ENCODE assay signal across 13 cellular contexts in the genomic region with DNA sequence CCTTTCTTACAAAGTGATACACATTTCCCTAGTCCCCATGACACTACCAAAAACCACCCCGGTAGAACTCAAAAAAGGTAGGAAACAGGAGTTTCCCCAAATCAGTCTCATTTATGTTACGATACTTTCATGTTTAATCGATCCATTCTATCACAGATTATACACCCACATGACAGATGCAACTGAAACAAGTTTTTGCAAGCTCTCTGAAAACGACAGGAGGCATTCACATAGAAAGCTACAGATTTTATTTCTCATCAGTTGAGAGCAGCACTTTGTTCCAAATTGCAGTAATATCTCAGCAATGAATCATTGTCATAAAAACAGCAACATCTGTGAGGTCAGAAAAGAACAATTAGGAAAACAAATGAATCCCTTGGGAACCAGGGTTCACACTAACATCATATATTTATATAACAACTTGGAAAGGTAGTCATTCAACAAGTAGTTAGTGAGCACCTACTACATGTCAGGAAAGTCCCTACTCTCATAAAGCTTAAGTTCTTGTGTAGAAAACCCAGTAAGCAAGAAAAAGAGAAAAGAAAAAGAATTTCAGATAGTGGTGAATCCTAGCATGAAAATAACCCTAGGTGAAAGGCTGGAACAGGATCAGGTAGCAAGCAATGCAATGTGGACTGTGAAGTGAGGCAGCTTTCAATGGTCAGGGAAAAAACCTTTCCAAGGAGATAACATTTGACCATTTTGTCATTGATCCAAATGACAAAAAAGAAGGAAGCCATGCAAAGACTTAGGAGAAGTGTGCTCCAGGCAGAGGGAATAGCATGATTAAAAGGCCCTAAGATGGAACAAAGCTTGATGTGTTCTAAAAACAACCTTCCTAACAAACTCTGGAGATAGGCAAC. TPM values are rescaled to one million over a fixed set of nuclear protein-coding genes. Genes with fewer than 3 reads are reported as not detected.
A peak's percentile ranks its signal among the peaks of the same experiment; 100 is the strongest.
DNase-seq lines count a peak whose midpoint lies in the region; ATAC-seq and TF ChIP-seq lines count a peak whose summit lies in the region.
"Had no signal": no experiment of that assay in that cellular context is flagged by ENCODE, and none has a peak within 500 bp of the region (broad histone marks: within the 10 kb centered on the region; RNA-seq: fewer than 3 reads in every experiment).

No MANE protein-coding gene starts in this region.

- H3K27me3 Mint-ChIP-seq in CD4-positive, alpha-beta T cell, result peaks cover 5% of the 10 kb centered on the region
- H3K27me3 Mint-ChIP-seq in naive thymus-derived CD4-positive, alpha-beta T cell, result peaks cover 0 to 18% (median 1%) of the 10 kb centered on the region in 5 donors

- BruUV-seq in Panc1 (replicated peaks; lab: Mats Ljungman, UMichigan), result no TSS peak

- H3K27ac ChIP-seq in Panc1 (ENCODE audit: low read length) (peak overlapping the region; percentile 72), fibroblast of lung (ENCODE audit: insufficient read depth, low read length) (no peak overlapping the region), rectal smooth muscle tissue (ENCODE audit: low read depth, low read length) (peak overlapping the region; percentile 35)
- H3K27ac ChIP-seq in CD4-positive, alpha-beta T cell (ENCODE audit: low read depth, low read length), result no peak overlapping the region
- H3K27ac ChIP-seq in naive thymus-derived CD4-positive, alpha-beta T cell (ENCODE audit: low read depth, low read length), result no peak overlapping the region

- no peaks in the 10 kb centered on the region for H3K9me3 ChIP-seq in Panc1 (ENCODE audit: control insufficient read depth, insufficient read depth, low read depth, low read length)
- no peaks in the 10 kb centered on the region for H3K9me3 ChIP-seq in fibroblast of lung (ENCODE audit: control insufficient read depth, insufficient read depth, low read depth, low read length)
- no peaks in the 10 kb centered on the region for H3K9me3 ChIP-seq in CD4-positive, alpha-beta T cell (ENCODE audit: control insufficient read depth, low read length)
- no peaks in the 10 kb centered on the region for H3K9me3 ChIP-seq in naive thymus-derived CD4-positive, alpha-beta T cell (ENCODE audit: control insufficient read depth in 2 of 3, low read length in 3 of 3)

- in situ Hi-C loops in Caki2 (cut with HindIII; ENCODE audit: low pct_unique_long_range_greater_than_20kb, low sequenced_read_pairs) (no loop called here), Panc1 (cut with HindIII; ENCODE audit: low pct_unique_long_range_greater_than_20kb, low sequenced_read_pairs) (no loop called here)

- peak overlapping the region; percentile 33 for H3K4me2 ChIP-seq in fibroblast of lung (ENCODE audit: extremely low read depth, insufficient read depth, low read length)
- H3K4me2 ChIP-seq: GM23338 had no signal

- no peak overlapping the region for H3K27ac Mint-ChIP-seq in CD4-positive, alpha-beta T cell
- H3K27ac Mint-ChIP-seq in naive thymus-derived CD4-positive, alpha-beta T cell, result no peak overlapping the region
- H3K27ac Mint-ChIP-seq: activated naive CD4-positive, alpha-beta T cell treated with anti-CD3 and anti-CD28 coated beads, Interleukin-2, amount 50 U/mL, for 24 hours; GM23338 had no signal

- no peaks in the 10 kb centered on the region for H3K9me3 Mint-ChIP-seq in CD4-positive, alpha-beta T cell
- H3K9me3 Mint-ChIP-seq in naive thymus-derived CD4-positive, alpha-beta T cell, result no peaks in the 10 kb centered on the region
- H3K9me3 Mint-ChIP-seq: activated naive CD4-positive, alpha-beta T cell treated with anti-CD3 and anti-CD28 coated beads, Interleukin-2, amount 50 U/mL, for 24 hours; GM23338 had no signal

- no peak overlapping the region for H2AFZ ChIP-seq in fibroblast of lung (ENCODE audit: low read length)
- H2AFZ ChIP-seq: GM23338 had no signal

- H3K9ac ChIP-seq in fibroblast of lung (ENCODE audit: insufficient read depth, low read length) (no peak overlapping the region), rectal smooth muscle tissue (ENCODE audit: low read length) (no peak overlapping the region)

- H3K27me3 ChIP-seq in Panc1 (ENCODE audit: control insufficient read depth, insufficient read depth, low read length) (no peaks in the 10 kb centered on the region), fibroblast of lung (ENCODE audit: control insufficient read depth, insufficient read depth, low read length) (no peaks in the 10 kb centered on the region), rectal smooth muscle tissue (ENCODE audit: control insufficient read depth, insufficient read depth, low read length) (no peaks in the 10 kb centered on the region)
- H3K27me3 ChIP-seq in CD4-positive, alpha-beta T cell (ENCODE audit: control insufficient read depth, insufficient read depth, low read length), result peaks cover 6% of the 10 kb centered on the region
- H3K27me3 ChIP-seq in naive thymus-derived CD4-positive, alpha-beta T cell (ENCODE audit: control insufficient read depth in 2 of 2, insufficient read depth in 2 of 2, low read length in 2 of 2), result no peaks in the 10 kb centered on the region

- no peaks in the 10 kb centered on the region for H4K20me1 ChIP-seq in fibroblast of lung (ENCODE audit: control insufficient read depth, extremely low read depth, insufficient read depth, low read length)

- no peaks in the 10 kb centered on the region for H3K4me1 Mint-ChIP-seq in CD4-positive, alpha-beta T cell (ENCODE audit: low read depth)
- no peaks in the 10 kb centered on the region for H3K4me1 Mint-ChIP-seq in naive thymus-derived CD4-positive, alpha-beta T cell
- H3K4me1 Mint-ChIP-seq: activated naive CD4-positive, alpha-beta T cell treated with anti-CD3 and anti-CD28 coated beads, Interleukin-2, amount 50 U/mL, for 24 hours had no signal

- no peaks in the 10 kb centered on the region for H3K36me3 ChIP-seq in Panc1 (ENCODE audit: control insufficient read depth, insufficient read depth, low read length)
- no peaks in the 10 kb centered on the region for H3K36me3 ChIP-seq in fibroblast of lung (ENCODE audit: control insufficient read depth, insufficient read depth, low read length)
- no peaks in the 10 kb centered on the region for H3K36me3 ChIP-seq in rectal smooth muscle tissue (ENCODE audit: control insufficient read depth, insufficient read depth, low read length)
- H3K36me3 ChIP-seq in naive thymus-derived CD4-positive, alpha-beta T cell (ENCODE audit: control insufficient read depth in 2 of 3, insufficient read depth in 3 of 3, low read length in 3 of 3), result no peaks in the 10 kb centered on the region

- H3K4me3 ChIP-seq in Panc1 (ENCODE audit: low read depth in 2 of 2, low read length in 2 of 2) (no peak overlapping the region), fibroblast of lung (replicated peaks in 1 of 4; ENCODE audit: control extremely low read depth in 1 of 4, insufficient read depth in 1 of 4, low read depth in 3 of 4, low read length in 4 of 4) (no peak overlapping the region), rectal smooth muscle tissue (ENCODE audit: low read length) (no peak overlapping the region)
- H3K4me3 ChIP-seq in naive thymus-derived CD4-positive, alpha-beta T cell (ENCODE audit: low read length), result no peak overlapping the region
- H3K4me3 ChIP-seq: GM23338 had no signal

- H3K4me1 ChIP-seq in Panc1 (ENCODE audit: control insufficient read depth, insufficient read depth, low read length), result peaks cover 76% of the 10 kb centered on the region
- H3K4me1 ChIP-seq in fibroblast of lung (ENCODE audit: control insufficient read depth, extremely low read depth, insufficient read depth, low read length), result peaks cover 12% of the 10 kb centered on the region
- H3K4me1 ChIP-seq in rectal smooth muscle tissue (ENCODE audit: control insufficient read depth, insufficient read depth, low read length), result peaks cover 3% of the 10 kb centered on the region
- no peaks in the 10 kb centered on the region for H3K4me1 ChIP-seq in naive thymus-derived CD4-positive, alpha-beta T cell (ENCODE audit: control insufficient read depth in 2 of 2, insufficient read depth in 2 of 2, low read length in 2 of 2)

- POLR2A ChIA-PET in Panc1 (lab: Charles Lee), result interaction anchor here (0.6 kb wide), 1 partner anchor 240 kb away, joined by 3 read pairs; no protein-coding TSS in a partner anchor
- POLR2A ChIA-PET in CD4-positive, alpha-beta T cell (lab: Charles Lee), result no interaction called here
- POLR2A ChIA-PET in naive thymus-derived CD4-positive, alpha-beta T cell (lab: Charles Lee), result no interaction called here

- intact Hi-C loops in Panc1 (cut with micrococcal nuclease; ENCODE audit: unreplicated experiment), result no loop called here
- intact Hi-C loops in CD4-positive, alpha-beta T cell (cut with DNase I, micrococcal nuclease), result no loop called here
- intact Hi-C loops in naive thymus-derived CD4-positive, alpha-beta T cell (cut with micrococcal nuclease), result no loop called here

- TF ChIP-seq CTCF in Panc1 (IDR thresholded peaks at IDR 0.05), result no peak
- TF ChIP-seq CTCF in fibroblast of lung (conservative IDR thresholded peaks at IDR 0.05 in 1 of 2, IDR thresholded peaks at IDR 0.05 in 1 of 2; ENCODE audit: low read depth in 1 of 2, low read length in 2 of 2), result no peak
- no peak for TF ChIP-seq CTCF in CD4-positive, alpha-beta T cell (IDR thresholded peaks at IDR 0.05)

- H3K79me2 ChIP-seq in fibroblast of lung (ENCODE audit: control insufficient read depth, insufficient read depth, low read length), result no peaks in the 10 kb centered on the region

- H3K4me3 Mint-ChIP-seq in CD4-positive, alpha-beta T cell, result no peak overlapping the region
- no peak overlapping the region for H3K4me3 Mint-ChIP-seq in naive thymus-derived CD4-positive, alpha-beta T cell
- H3K4me3 Mint-ChIP-seq: activated naive CD4-positive, alpha-beta T cell treated with anti-CD3 and anti-CD28 coated beads, Interleukin-2, amount 50 U/mL, for 24 hours; GM23338 had no signal

- ATAC-seq in Panc1, result peak; percentile 65
- no peak for ATAC-seq in CD4-positive, alpha-beta T cell (ENCODE audit: poor library complexity)
- no peak for ATAC-seq in naive thymus-derived CD4-positive, alpha-beta T cell
- ATAC-seq: GM23338 had no signal

- CTCF ChIA-PET in Panc1 (lab: Charles Lee), result no interaction called here
- CTCF ChIA-PET in CD4-positive, alpha-beta T cell (lab: Charles Lee), result no interaction called here
- CTCF ChIA-PET in naive thymus-derived CD4-positive, alpha-beta T cell (lab: Charles Lee), result no interaction called here

- peak; percentile 92 for DNase-seq in Caki2 (ENCODE audit: low read depth)
- peak; percentile 76 for DNase-seq in Panc1 (ENCODE audit: low read depth, low spot score)
- DNase-seq in fibroblast of lung (ENCODE audit: low read depth in 2 of 2), result peak; percentile 90 to 93
- DNase-seq in stimulated activated CD4-positive, alpha-beta T cell treated with anti-CD3 and anti-CD28 coated beads, Interleukin-1b, Interleukin-23, amount 100 ng/mL, for 48 hours, result no peak
- no peak for DNase-seq in CD4-positive, alpha-beta T cell
- DNase-seq in effector CD4-positive, alpha-beta T cell, result no peak
- DNase-seq in naive thymus-derived CD4-positive, alpha-beta T cell, result no peak
- DNase-seq: DMS153, NCI-H1105 treated with DMSO at 0.1 percent for 48 hours had no signal

- no peaks in the 10 kb centered on the region for H3K36me3 Mint-ChIP-seq in CD4-positive, alpha-beta T cell (ENCODE audit: low read depth)
- H3K36me3 Mint-ChIP-seq in naive thymus-derived CD4-positive, alpha-beta T cell, result no peaks in the 10 kb centered on the region
- H3K36me3 Mint-ChIP-seq: activated naive CD4-positive, alpha-beta T cell treated with anti-CD3 and anti-CD28 coated beads, Interleukin-2, amount 50 U/mL, for 24 hours had no signal

RNA-seq across cellular contexts. Expression of gene PLD1, which starts 8.3 kb away (rescaled TPM):
- total RNA-seq in Caki2 (2014; rRNA removed; shearing (Covaris generic); ENCODE audit: low replicate concordance), result 6.4 and 12.2 TPM in 2 replicates
- total RNA-seq in Panc1 (2021; ENCODE audit: unreplicated experiment) (20.6 TPM), fibroblast of lung (8.2 and 18.8 TPM in 2 replicates)
- polyA plus RNA-seq in Panc1 (2012; ENCODE audit: insufficient read length), result 6.7 TPM
- polyA plus RNA-seq in fibroblast of lung, result 3.3 and 10.8 TPM in 2 replicates
- polyA plus RNA-seq in fibroblast of lung (2012), result 2.6 and 7.9 TPM in 2 replicates
- polyA minus RNA-seq in fibroblast of lung (ENCODE audit: low replicate concordance), result 3.8 and 6.7 TPM in 2 replicates
- 1 to 10 TPM in 1 of 2 experiments, under 1 TPM in 1; 0.22 to 1.0 TPM for total RNA-seq in CD4-positive, alpha-beta T cell
- total RNA-seq in naive thymus-derived CD4-positive, alpha-beta T cell, result 10 to 100 TPM in 1 of 5 experiments, 1 to 10 TPM in 2, under 1 TPM in 2; 0.36 to 12.9 (median 1.4) TPM
- polyA plus RNA-seq in naive thymus-derived CD4-positive, alpha-beta T cell, result not detected

RNA-seq across cellular contexts. Expression of gene TMEM212, which starts 41.2 kb away (rescaled TPM):
- not detected in 2 replicates for total RNA-seq in Caki2 (2014; rRNA removed; shearing (Covaris generic); ENCODE audit: low replicate concordance)
- total RNA-seq in Panc1 (2021; ENCODE audit: unreplicated experiment) (not detected), fibroblast of lung (not detected in 2 replicates)
- polyA plus RNA-seq in Panc1 (2012; ENCODE audit: insufficient read length), result not detected
- polyA plus RNA-seq in fibroblast of lung, result not detected in 2 replicates
- polyA plus RNA-seq in fibroblast of lung (2012), result not detected in 2 replicates
- polyA minus RNA-seq in fibroblast of lung (ENCODE audit: low replicate concordance), result not detected in 2 replicates
- total RNA-seq in CD4-positive, alpha-beta T cell, result not detected
- total RNA-seq in naive thymus-derived CD4-positive, alpha-beta T cell, result not detected
- polyA plus RNA-seq in naive thymus-derived CD4-positive, alpha-beta T cell, result not detected
- total RNA-seq: GM23338, kidney epithelial cell had no signal
- polyA plus RNA-seq: GM23338 had no signal

Comparison
In these comparisons a context has a peak if more than half of its experiments do, and no peak if none do; other contexts are left out.
1. DNase-seq: peak in Caki2 (single experiment), Panc1 (single experiment) and fibroblast of lung (2 of 2); none in stimulated activated CD4-positive, alpha-beta T cell treated with anti-CD3 and anti-CD28 coated beads, Interleukin-1b, Interleukin-23, amount 100 ng/mL, for 48 hours (single experiment), CD4-positive, alpha-beta T cell (0 of 10), effector CD4-positive, alpha-beta T cell (single experiment) and naive thymus-derived CD4-positive, alpha-beta T cell (0 of 9).
2. H3K27ac ChIP-seq: peak in Panc1 (single experiment) and rectal smooth muscle tissue (single experiment); none in fibroblast of lung (single experiment), CD4-positive, alpha-beta T cell (single experiment) and naive thymus-derived CD4-positive, alpha-beta T cell (single experiment).